ENCODE assay signal across 33 cellular contexts in the genomic region with DNA sequence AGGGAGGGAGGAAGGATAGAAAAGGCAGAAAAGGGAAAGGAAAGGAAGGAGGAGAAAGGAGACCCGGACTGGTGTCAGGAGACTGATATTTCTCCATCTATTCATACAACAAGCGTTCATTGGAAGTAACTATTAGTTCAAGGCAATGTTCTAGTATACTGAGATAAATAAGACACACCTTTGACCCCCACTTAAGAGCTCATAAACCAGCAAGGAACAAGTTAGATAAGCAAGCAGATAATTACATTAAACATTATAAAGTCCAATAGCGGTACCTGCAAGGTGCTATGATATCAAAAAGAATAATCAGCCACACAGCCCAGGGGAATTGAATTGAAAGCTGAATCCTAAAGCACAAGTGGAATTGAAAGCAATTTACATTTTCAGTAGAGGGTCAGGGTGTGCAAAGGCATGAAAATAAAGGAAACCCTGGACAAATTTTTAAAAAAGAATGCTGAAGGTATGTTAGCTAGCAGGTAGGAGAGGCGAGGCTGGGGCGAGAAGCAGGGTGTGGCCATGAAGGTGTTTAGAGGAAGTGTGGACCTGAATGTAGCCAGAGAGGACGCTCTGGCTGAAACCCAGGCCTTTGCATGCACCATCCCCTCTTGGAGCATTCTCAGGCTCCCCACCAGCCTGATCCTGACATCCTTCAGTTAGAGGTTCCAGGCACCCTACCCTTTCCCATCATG.
"Had no signal": no experiment of that assay in that cellular context is flagged by ENCODE, and none has a peak within 500 bp of the region (broad histone marks: within the 10 kb centered on the region; RNA-seq: fewer than 3 reads in every experiment).

No MANE protein-coding gene starts in this region.

- H3K4me3 Mint-ChIP-seq: activated B cell treated with CpG ODN at 0.5 μM for 24 hours; activated CD8-positive, alpha-beta T cell treated with anti-CD3 and anti-CD28 coated beads for 36 hours; activated naive CD8-positive, alpha-beta T cell; activated T-cell treated with anti-CD3 and anti-CD28 coated beads, Interleukin-2, amount 50 U/mL, for 4 hours; activated T-helper 17 cell treated with anti-CD3 and anti-CD28 coated beads, Interleukin-2, amount 50 U/mL, for 72 hours; central memory CD8-positive, alpha-beta T cell; dendritic cell treated with granulocyte-macrophage colony-stimulating factor and Interleukin-4, amounts not matched to agents 40 ng/mL and 50 ng/mL, for 4 days; effector memory CD8-positive, alpha-beta T cell; T-cell; T-helper 1 cell treated with Interleukin-12 subunit alpha and Interleukin-12 subunit beta and Interleukin-4 antibody, amounts not matched to agents 30 μg/mL and 1 μg/mL, for 36 hours; T-helper 2 cell treated with Interferon-gamma antibody and Interleukin-4, amounts not matched to agents 5 μg/mL and 100 μg/mL, for 36 hours had no signal

- DNase-seq: activated B cell treated with CpG ODN at 0.5 μM for 24 hours; activated CD4-positive, alpha-beta T cell treated with anti-CD3 and anti-CD28 coated beads for 48 hours; activated CD4-positive, alpha-beta T cell treated with anti-CD3 and anti-CD28 coated beads, Interleukin-2, amount 50 U/mL, for 1 hour; activated CD4-positive, alpha-beta T cell treated with anti-CD3 and anti-CD28 coated beads, Interleukin-2, amount 50 U/mL, for 48 hours; activated CD8-positive, alpha-beta memory T cell treated with anti-CD3 and anti-CD28 coated beads for 24 hours; activated CD8-positive, alpha-beta T cell treated with anti-CD3 and anti-CD28 coated beads for 36 hours; activated effector memory CD4-positive, alpha-beta T cell treated with Interleukin-2 at 50 U/mL for 16 hours; activated gamma-delta T cell treated with Interleukin-2 at 50 U/mL for 16 hours; activated naive CD4-positive, alpha-beta T cell treated with anti-CD3 and anti-CD28 coated beads, Interleukin-2, amount 50 U/mL, for 16 hours; activated naive CD4-positive, alpha-beta T cell treated with Interleukin-2 at 50 U/mL for 16 hours; activated T-cell treated with anti-CD3 and anti-CD28 coated beads, Interleukin-2, amount 50 U/mL, for 4 hours; amniotic stem cell; anterior cingulate cortex; brain microvascular endothelial cell; dorsolateral prefrontal cortex; effector CD4-positive, alpha-beta T cell; effector memory CD8-positive, alpha-beta T cell; erythroblast; foreskin keratinocyte; gastrocnemius medialis; SW 1271; T-cell; T1000; WERI-Rb-1 had no signal

- H3K4me1 ChIP-seq: foreskin keratinocyte, gastrocnemius medialis had no signal

- H3K36me3 ChIP-seq: brain microvascular endothelial cell, esophagus muscularis mucosa, gastrocnemius medialis, WERI-Rb-1 had no signal

- H3K27ac Mint-ChIP-seq: activated B cell treated with CpG ODN at 0.5 μM for 24 hours; activated CD8-positive, alpha-beta T cell treated with anti-CD3 and anti-CD28 coated beads for 36 hours; activated naive CD8-positive, alpha-beta T cell; activated T-helper 17 cell treated with anti-CD3 and anti-CD28 coated beads, Interleukin-2, amount 50 U/mL, for 72 hours; dendritic cell treated with granulocyte-macrophage colony-stimulating factor and Interleukin-4, amounts not matched to agents 40 ng/mL and 50 ng/mL, for 4 days; effector memory CD8-positive, alpha-beta T cell; T-cell; T-helper 1 cell treated with Interleukin-12 subunit alpha and Interleukin-12 subunit beta and Interleukin-4 antibody, amounts not matched to agents 30 μg/mL and 1 μg/mL, for 36 hours; T-helper 2 cell treated with Interferon-gamma antibody and Interleukin-4, amounts not matched to agents 5 μg/mL and 100 μg/mL, for 36 hours had no signal

- ATAC-seq: activated CD4-positive, CD25-positive, alpha-beta regulatory T cell treated with anti-CD3 and anti-CD28 coated beads, Interleukin-2, amount 50 U/mL, for 24 hours; activated CD8-positive, alpha-beta T cell treated with anti-CD3 and anti-CD28 coated beads for 36 hours; activated T-cell treated with anti-CD3 and anti-CD28 coated beads, Interleukin-2, amount 50 U/mL, for 4 hours; activated T-helper 17 cell treated with anti-CD3 and anti-CD28 coated beads, Interleukin-2, amount 50 U/mL, for 72 hours; effector memory CD8-positive, alpha-beta T cell; foreskin keratinocyte; gastrocnemius medialis; T-cell had no signal

- H3K9me3 Mint-ChIP-seq: activated B cell treated with CpG ODN at 0.5 μM for 24 hours; activated CD8-positive, alpha-beta T cell treated with anti-CD3 and anti-CD28 coated beads for 36 hours; activated T-cell treated with anti-CD3 and anti-CD28 coated beads, Interleukin-2, amount 50 U/mL, for 4 hours; activated T-helper 17 cell treated with anti-CD3 and anti-CD28 coated beads, Interleukin-2, amount 50 U/mL, for 72 hours; central memory CD8-positive, alpha-beta T cell; dendritic cell treated with granulocyte-macrophage colony-stimulating factor and Interleukin-4, amounts not matched to agents 40 ng/mL and 50 ng/mL, for 4 days; effector memory CD8-positive, alpha-beta T cell; T-cell; T-helper 1 cell treated with Interleukin-12 subunit alpha and Interleukin-12 subunit beta and Interleukin-4 antibody, amounts not matched to agents 30 μg/mL and 1 μg/mL, for 36 hours; T-helper 2 cell treated with Interferon-gamma antibody and Interleukin-4, amounts not matched to agents 5 μg/mL and 100 μg/mL, for 36 hours had no signal

- H3K27me3 ChIP-seq: brain microvascular endothelial cell, esophagus muscularis mucosa, gastrocnemius medialis had no signal

- H3K36me3 Mint-ChIP-seq: activated naive CD8-positive, alpha-beta T cell; T-cell had no signal

- H3K9me3 ChIP-seq: esophagus muscularis mucosa, gastrocnemius medialis had no signal

- H3K4me3 ChIP-seq: coronary artery, dorsolateral prefrontal cortex, esophagus muscularis mucosa, gastrocnemius medialis had no signal

- H3K27ac ChIP-seq: brain microvascular endothelial cell, coronary artery, dorsolateral prefrontal cortex, esophagus muscularis mucosa, foreskin keratinocyte, gastrocnemius medialis, WERI-Rb-1 had no signal

- H3K4me1 Mint-ChIP-seq: activated B cell treated with CpG ODN at 0.5 μM for 24 hours; activated T-helper 17 cell treated with anti-CD3 and anti-CD28 coated beads, Interleukin-2, amount 50 U/mL, for 72 hours; central memory CD8-positive, alpha-beta T cell; T-cell had no signal
